ENCODE assay signal across 1 cellular context in the genomic region with DNA sequence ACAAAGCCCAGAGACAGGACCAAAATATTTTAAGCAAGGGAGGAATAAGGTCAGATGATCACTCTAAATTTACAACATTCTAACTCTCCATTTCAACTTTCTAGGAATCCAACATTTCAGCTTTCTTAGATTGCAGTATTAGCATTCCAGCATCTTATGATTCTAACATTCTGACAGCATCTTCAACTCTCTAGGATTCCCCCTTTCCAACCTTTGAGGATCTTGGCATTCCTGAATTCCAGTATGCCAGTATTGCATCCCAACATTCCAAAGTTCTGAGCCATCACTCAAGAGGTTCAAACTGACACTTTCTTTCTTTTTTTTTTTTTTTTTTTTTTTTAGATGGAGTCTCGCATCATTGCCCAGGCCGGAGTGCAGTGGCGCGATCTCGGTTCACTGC.
TF ChIP-seq lines count a peak whose summit lies in the region.

No MANE protein-coding gene starts in this region.

TF ChIP-seq in HEK293, 187 proteins besides CTCF, POLR2A, EP300 and RAD21 (continued from another document):
- TF ChIP-seq, protein P1, sequence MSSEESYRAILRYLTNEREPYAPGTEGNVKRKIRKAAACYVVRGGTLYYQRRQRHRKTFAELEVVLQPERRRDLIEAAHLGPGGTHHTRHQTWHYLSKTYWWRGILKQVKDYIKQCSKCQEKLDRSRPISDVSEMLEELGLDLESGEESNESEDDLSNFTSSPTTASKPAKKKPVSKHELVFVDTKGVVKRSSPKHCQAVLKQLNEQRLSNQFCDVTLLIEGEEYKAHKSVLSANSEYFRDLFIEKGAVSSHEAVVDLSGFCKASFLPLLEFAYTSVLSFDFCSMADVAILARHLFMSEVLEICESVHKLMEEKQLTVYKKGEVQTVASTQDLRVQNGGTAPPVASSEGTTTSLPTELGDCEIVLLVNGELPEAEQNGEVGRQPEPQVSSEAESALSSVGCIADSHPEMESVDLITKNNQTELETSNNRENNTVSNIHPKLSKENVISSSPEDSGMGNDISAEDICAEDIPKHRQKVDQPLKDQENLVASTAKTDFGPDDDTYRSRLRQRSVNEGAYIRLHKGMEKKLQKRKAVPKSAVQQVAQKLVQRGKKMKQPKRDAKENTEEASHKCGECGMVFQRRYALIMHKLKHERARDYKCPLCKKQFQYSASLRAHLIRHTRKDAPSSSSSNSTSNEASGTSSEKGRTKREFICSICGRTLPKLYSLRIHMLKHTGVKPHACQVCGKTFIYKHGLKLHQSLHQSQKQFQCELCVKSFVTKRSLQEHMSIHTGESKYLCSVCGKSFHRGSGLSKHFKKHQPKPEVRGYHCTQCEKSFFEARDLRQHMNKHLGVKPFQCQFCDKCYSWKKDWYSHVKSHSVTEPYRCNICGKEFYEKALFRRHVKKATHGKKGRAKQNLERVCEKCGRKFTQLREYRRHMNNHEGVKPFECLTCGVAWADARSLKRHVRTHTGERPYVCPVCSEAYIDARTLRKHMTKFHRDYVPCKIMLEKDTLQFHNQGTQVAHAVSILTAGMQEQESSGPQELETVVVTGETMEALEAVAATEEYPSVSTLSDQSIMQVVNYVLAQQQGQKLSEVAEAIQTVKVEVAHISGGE (tag by site-specific recombination; conservative IDR thresholded peaks at IDR 0.05; ENCODE audit: low read depth): no peak
TF ChIP-seq in HEK293: peak in this region for 2.
